25 cellular contexts compared by ENCODE assay signal in the genomic region with DNA sequence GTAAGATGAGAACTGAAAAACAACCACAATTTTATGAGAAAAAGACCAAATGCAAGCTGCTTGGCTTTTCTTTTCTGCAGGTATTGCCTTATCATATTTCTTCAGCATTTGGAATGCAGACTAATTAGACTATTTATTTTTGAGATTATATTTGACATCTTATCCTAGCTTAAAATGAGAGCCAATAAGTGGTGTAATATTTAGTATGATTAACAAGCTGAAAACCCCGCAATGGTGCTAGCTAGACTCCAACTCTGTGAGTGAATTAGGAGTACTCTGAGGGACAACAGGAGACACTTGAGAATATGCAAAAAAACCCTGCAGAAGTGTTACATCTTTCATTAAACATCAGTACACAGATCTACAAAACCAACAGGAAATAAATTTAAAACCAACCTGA.
"Had no signal": no experiment of that assay in that cellular context is flagged by ENCODE, and none has a peak within 500 bp of the region (broad histone marks: within the 10 kb centered on the region; RNA-seq: fewer than 3 reads in every experiment).

No MANE protein-coding gene starts in this region.

- DNase-seq: Karpas-422, KBM-7, MM.1S, MV-4-11, NCI-H1105, NCI-H1417 treated with DMSO at 0.1 percent for 48 hours, NCI-H1436 treated with DMSO at 0.1 percent for 48 hours, NCI-H1694 treated with DMSO at 0.1 percent for 48 hours, NCI-H187 treated with DMSO at 0.1 percent for 48 hours, NCI-H2029, NCI-H2107, NCI-H2171, NCI-H226, NCI-H446 treated with DMSO at 0.1 percent for 48 hours, NCI-H510A, NCI-H526 treated with DMSO at 0.1 percent for 48 hours, NCI-H774, PC-9, SHP77, SIG-M5, SJCRH30, T-cell had no signal

- ATAC-seq: Panc1, Right ventricle myocardium inferior, SK-N-SH treated with all-trans-retinoic acid at 6 μM for 48 hours, T-cell had no signal
